Comparison of ENCODE assay signal across 8 cellular contexts in genomic region chr11:64245401-64245796, GRCh38. TPM values are rescaled to one million over a fixed set of nuclear protein-coding genes. Genes with fewer than 3 reads are reported as not detected.
DNase-seq lines count a peak whose midpoint lies in the region; ATAC-seq and TF ChIP-seq lines count a peak whose summit lies in the region.

No MANE protein-coding gene starts in this region.

- peak overlapping the region; percentile 97 for H3K27ac ChIP-seq in 22Rv1

- ATAC-seq in left cardiac atrium (no peak), sciatic nerve (no peak), HG02885 (IDR thresholded peaks at IDR 0.05; ENCODE audit: poor library complexity, unreplicated experiment) (no peak)

- no peak for DNase-seq in HFFc6
- no peak for DNase-seq in activated T-helper 1 cell treated with anti-CD3 and anti-CD28 coated beads, Interleukin-12 subunit alpha, Interleukin-12 subunit beta, Interleukin-2, Interleukin-4 antibody, amounts not matched to agents 30 ng/mL and 10 ng/mL and 1 ng/mL, durations not matched to agents 14 hours and 24 hours and 36 hours (ENCODE audit: low spot score)
- peak; percentile 60 for DNase-seq in left cardiac atrium
- peak; percentile 77 for DNase-seq in sciatic nerve (ENCODE audit: low spot score)
- DNase-seq in iPS-NIHi7 (ENCODE audit: extremely low spot score), result no peak
- no peak for DNase-seq in NCI-H1694 (lab: John Stamatoyannopoulos, UW)

- peaks cover 32% of the 10 kb centered on the region for H3K4me1 Mint-ChIP-seq in HFFc6 (ENCODE audit: low read depth)
- H3K4me1 Mint-ChIP-seq in activated T-helper 1 cell treated with anti-CD3 and anti-CD28 coated beads, Interleukin-12 subunit alpha, Interleukin-12 subunit beta, Interleukin-2, Interleukin-4 antibody, amounts not matched to agents 30 ng/mL and 10 ng/mL and 1 ng/mL, durations not matched to agents 14 hours and 24 hours and 36 hours (ENCODE audit: low read depth), result peaks cover 31% of the 10 kb centered on the region

- intact Hi-C loops in activated T-helper 1 cell treated with anti-CD3 and anti-CD28 coated beads, Interleukin-12 subunit alpha, Interleukin-12 subunit beta, Interleukin-2, Interleukin-4 antibody, amounts not matched to agents 30 ng/mL and 10 ng/mL and 1 ng/mL, durations not matched to agents 14 hours and 24 hours and 36 hours (cut with micrococcal nuclease), result no loop called here
- intact Hi-C loops in left cardiac atrium (cut with DNase I), result no loop called here
- intact Hi-C loops in sciatic nerve (cut with DNase I), result no loop called here

- H3K9me3 Mint-ChIP-seq in HFFc6, result no peaks in the 10 kb centered on the region
- H3K9me3 Mint-ChIP-seq in activated T-helper 1 cell treated with anti-CD3 and anti-CD28 coated beads, Interleukin-12 subunit alpha, Interleukin-12 subunit beta, Interleukin-2, Interleukin-4 antibody, amounts not matched to agents 30 ng/mL and 10 ng/mL and 1 ng/mL, durations not matched to agents 14 hours and 24 hours and 36 hours, result no peaks in the 10 kb centered on the region

- peaks cover 4% of the 10 kb centered on the region for H3K27me3 Mint-ChIP-seq in HFFc6 (ENCODE audit: insufficient read depth)
- peaks cover 1% of the 10 kb centered on the region for H3K27me3 Mint-ChIP-seq in activated T-helper 1 cell treated with anti-CD3 and anti-CD28 coated beads, Interleukin-12 subunit alpha, Interleukin-12 subunit beta, Interleukin-2, Interleukin-4 antibody, amounts not matched to agents 30 ng/mL and 10 ng/mL and 1 ng/mL, durations not matched to agents 14 hours and 24 hours and 36 hours (ENCODE audit: insufficient read depth)

- peaks cover 16% of the 10 kb centered on the region for H3K36me3 Mint-ChIP-seq in HFFc6 (ENCODE audit: low read depth)
- H3K36me3 Mint-ChIP-seq in activated T-helper 1 cell treated with anti-CD3 and anti-CD28 coated beads, Interleukin-12 subunit alpha, Interleukin-12 subunit beta, Interleukin-2, Interleukin-4 antibody, amounts not matched to agents 30 ng/mL and 10 ng/mL and 1 ng/mL, durations not matched to agents 14 hours and 24 hours and 36 hours (ENCODE audit: low read depth), result peaks cover 5% of the 10 kb centered on the region

- no peak for TF ChIP-seq CTCF in 22Rv1 (IDR thresholded peaks at IDR 0.05)
- TF ChIP-seq CTCF in HFFc6 (IDR thresholded peaks at IDR 0.05), result no peak

- peak overlapping the region; percentile 95 for H3K27ac Mint-ChIP-seq in HFFc6
- H3K27ac Mint-ChIP-seq in activated T-helper 1 cell treated with anti-CD3 and anti-CD28 coated beads, Interleukin-12 subunit alpha, Interleukin-12 subunit beta, Interleukin-2, Interleukin-4 antibody, amounts not matched to agents 30 ng/mL and 10 ng/mL and 1 ng/mL, durations not matched to agents 14 hours and 24 hours and 36 hours, result peak overlapping the region; percentile 94

- peak overlapping the region; percentile 95 for H3K4me3 Mint-ChIP-seq in HFFc6
- H3K4me3 Mint-ChIP-seq in activated T-helper 1 cell treated with anti-CD3 and anti-CD28 coated beads, Interleukin-12 subunit alpha, Interleukin-12 subunit beta, Interleukin-2, Interleukin-4 antibody, amounts not matched to agents 30 ng/mL and 10 ng/mL and 1 ng/mL, durations not matched to agents 14 hours and 24 hours and 36 hours, result peak overlapping the region; percentile 94

RNA-seq across cellular contexts. Expression of gene PPP1R14B, which starts 1.3 kb away (rescaled TPM):
- 100 to 1,000 TPM; 386 to 478 (median 429) TPM for total RNA-seq in HFFc6 (2021; fragmentation: NEBNext Ultra II Directional; extraction: Animal tissue kit (Norgen Biotek cat#: 25700))
- 238 and 248 TPM in 2 replicates for total RNA-seq in activated T-helper 1 cell treated with anti-CD3 and anti-CD28 coated beads, Interleukin-12 subunit alpha, Interleukin-12 subunit beta, Interleukin-2, Interleukin-4 antibody, amounts not matched to agents 30 ng/mL and 10 ng/mL and 1 ng/mL, durations not matched to agents 14 hours and 24 hours and 36 hours
- total RNA-seq in left cardiac atrium (100 to 1,000 TPM; 122 to 135 TPM), sciatic nerve (48.8 TPM)

RNA-seq across cellular contexts. Expression of gene FKBP2, which starts 4.5 kb away (rescaled TPM):
- 10 to 100 TPM; 54.1 to 95.6 (median 73.1) TPM for total RNA-seq in HFFc6 (2021; fragmentation: NEBNext Ultra II Directional; extraction: Animal tissue kit (Norgen Biotek cat#: 25700))
- 32.6 and 34.3 TPM in 2 replicates for total RNA-seq in activated T-helper 1 cell treated with anti-CD3 and anti-CD28 coated beads, Interleukin-12 subunit alpha, Interleukin-12 subunit beta, Interleukin-2, Interleukin-4 antibody, amounts not matched to agents 30 ng/mL and 10 ng/mL and 1 ng/mL, durations not matched to agents 14 hours and 24 hours and 36 hours
- total RNA-seq in left cardiac atrium (10 to 100 TPM; 63.9 to 66.9 TPM), sciatic nerve (56.2 TPM)

RNA-seq across cellular contexts. Expression of gene PLCB3, which starts 5.9 kb away (rescaled TPM):
- total RNA-seq in HFFc6 (2021; fragmentation: NEBNext Ultra II Directional; extraction: Animal tissue kit (Norgen Biotek cat#: 25700)), result 10 to 100 TPM; 48.1 to 58.0 (median 51.8) TPM
- total RNA-seq in activated T-helper 1 cell treated with anti-CD3 and anti-CD28 coated beads, Interleukin-12 subunit alpha, Interleukin-12 subunit beta, Interleukin-2, Interleukin-4 antibody, amounts not matched to agents 30 ng/mL and 10 ng/mL and 1 ng/mL, durations not matched to agents 14 hours and 24 hours and 36 hours, result 13.4 and 14.2 TPM in 2 replicates
- total RNA-seq in left cardiac atrium (10 to 100 TPM; 13.6 to 14.4 TPM), sciatic nerve (23.6 TPM)

RNA-seq across cellular contexts. Expression of gene VEGFB, which starts 11.0 kb away (rescaled TPM):
- 10 to 100 TPM; 65.1 to 80.6 (median 71.2) TPM for total RNA-seq in HFFc6 (2021; fragmentation: NEBNext Ultra II Directional; extraction: Animal tissue kit (Norgen Biotek cat#: 25700))
- 55.5 and 60.2 TPM in 2 replicates for total RNA-seq in activated T-helper 1 cell treated with anti-CD3 and anti-CD28 coated beads, Interleukin-12 subunit alpha, Interleukin-12 subunit beta, Interleukin-2, Interleukin-4 antibody, amounts not matched to agents 30 ng/mL and 10 ng/mL and 1 ng/mL, durations not matched to agents 14 hours and 24 hours and 36 hours
- total RNA-seq in left cardiac atrium, result 100 to 1,000 TPM; 276 to 310 TPM
- 134 TPM for total RNA-seq in sciatic nerve

RNA-seq across cellular contexts. Expression of gene DNAJC4, which starts 15.1 kb away (rescaled TPM):
- total RNA-seq in HFFc6 (2021; fragmentation: NEBNext Ultra II Directional; extraction: Animal tissue kit (Norgen Biotek cat#: 25700)), result 10 to 100 TPM; 21.7 to 29.5 (median 23.2) TPM
- 18.4 and 19.8 TPM in 2 replicates for total RNA-seq in activated T-helper 1 cell treated with anti-CD3 and anti-CD28 coated beads, Interleukin-12 subunit alpha, Interleukin-12 subunit beta, Interleukin-2, Interleukin-4 antibody, amounts not matched to agents 30 ng/mL and 10 ng/mL and 1 ng/mL, durations not matched to agents 14 hours and 24 hours and 36 hours
- total RNA-seq in left cardiac atrium (10 to 100 TPM; 49.2 to 49.3 TPM), sciatic nerve (30.4 TPM)

Comparison
In these comparisons a context has a peak if more than half of its experiments do, and no peak if none do; other contexts are left out.
1. DNase-seq: peak in left cardiac atrium (single experiment) and sciatic nerve (single experiment); none in HFFc6 (single experiment), activated T-helper 1 cell treated with anti-CD3 and anti-CD28 coated beads, Interleukin-12 subunit alpha, Interleukin-12 subunit beta, Interleukin-2, Interleukin-4 antibody, amounts not matched to agents 30 ng/mL and 10 ng/mL and 1 ng/mL, durations not matched to agents 14 hours and 24 hours and 36 hours (single experiment), iPS-NIHi7 (single experiment) and NCI-H1694 (single experiment).